In the genomic region with DNA sequence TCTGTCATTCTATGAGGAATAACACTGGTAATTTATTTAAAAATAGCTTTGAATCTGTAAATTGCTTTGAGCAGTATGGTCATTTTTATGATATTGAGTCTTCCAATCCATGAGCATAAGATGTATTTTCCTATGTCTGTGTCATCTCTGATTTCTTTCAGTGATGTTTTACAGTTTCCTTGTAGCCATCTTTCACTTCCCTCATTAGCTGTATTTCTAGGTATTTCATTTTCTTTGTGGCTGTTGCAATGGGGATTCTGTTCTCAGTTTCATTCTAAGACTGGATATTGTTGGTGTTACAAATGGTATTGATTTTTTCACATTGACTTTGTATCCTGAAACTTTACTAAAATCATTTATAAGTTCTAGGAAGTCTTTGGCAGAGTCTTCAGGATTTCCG, we compare ENCODE assay signal across 24 cellular contexts.
"Had no signal": no experiment of that assay in that cellular context is flagged by ENCODE, and none has a peak within 500 bp of the region (broad histone marks: within the 10 kb centered on the region; RNA-seq: fewer than 3 reads in every experiment).

No MANE protein-coding gene starts in this region.

- H3K4me3 Mint-ChIP-seq: activated T-cell treated with anti-CD3 and anti-CD28 coated beads, Interleukin-2, amount 50 U/mL, for 24 hours; effector memory CD8-positive, alpha-beta T cell; nephron had no signal

- H3K9me3 ChIP-seq: gastroesophageal sphincter, tibial nerve had no signal

- H3K27ac ChIP-seq: brain microvascular endothelial cell, gastroesophageal sphincter, hepatocyte, tibial nerve, WERI-Rb-1 had no signal

- H3K27me3 Mint-ChIP-seq: activated T-cell treated with anti-CD3 and anti-CD28 coated beads, Interleukin-2, amount 50 U/mL, for 24 hours had no signal

- H3K27me3 ChIP-seq: brain microvascular endothelial cell, gastroesophageal sphincter, hepatocyte, tibial nerve had no signal

- H3K4me1 ChIP-seq: gastroesophageal sphincter, tibial nerve had no signal

- H3K4me3 ChIP-seq: gastroesophageal sphincter, hepatocyte, tibial nerve had no signal

- ATAC-seq: activated CD4-positive, CD25-positive, alpha-beta regulatory T cell treated with anti-CD3 and anti-CD28 coated beads, Interleukin-2, amount 50 U/mL, for 24 hours; effector memory CD8-positive, alpha-beta T cell; gastroesophageal sphincter; left cardiac atrium; left ventricle myocardium superior; right cardiac atrium had no signal

- H3K9me3 Mint-ChIP-seq: activated T-cell treated with anti-CD3 and anti-CD28 coated beads, Interleukin-2, amount 50 U/mL, for 24 hours; effector memory CD8-positive, alpha-beta T cell; nephron had no signal

- H3K4me1 Mint-ChIP-seq: nephron had no signal

- H3K36me3 ChIP-seq: brain microvascular endothelial cell, gastroesophageal sphincter, tibial nerve, WERI-Rb-1 had no signal

- DNase-seq: activated CD4-positive, alpha-beta T cell treated with anti-CD3 and anti-CD28 coated beads for 48 hours; activated CD4-positive, alpha-beta T cell treated with anti-CD3 and anti-CD28 coated beads, Interleukin-2, amount 50 U/mL, for 48 hours; activated CD8-positive, alpha-beta memory T cell treated with anti-CD3 and anti-CD28 coated beads, Interleukin-2, amount 50 U/mL, for 48 hours; activated gamma-delta T cell treated with Interleukin-2 at 50 U/mL for 16 hours; activated naive CD4-positive, alpha-beta T cell treated with anti-CD3 and anti-CD28 coated beads, Interleukin-2, amount 50 U/mL, for 16 hours; activated T-cell treated with anti-CD3 and anti-CD28 coated beads, Interleukin-2, amount 50 U/mL, for 24 hours; amniotic stem cell; brain microvascular endothelial cell; caudate nucleus; cortex of kidney; effector memory CD8-positive, alpha-beta T cell; left cardiac atrium; left ventricle myocardium superior; posterior cingulate gyrus; right cardiac atrium; stimulated activated CD4-positive, alpha-beta T cell treated with anti-CD3 and anti-CD28 coated beads, Interleukin-15, amount 100 ng/mL, for 24 hours; stimulated activated CD4-positive, alpha-beta T cell treated with anti-CD3 and anti-CD28 coated beads, Interleukin-2, amount 100 ng/mL, for 24 hours; stimulated activated naive CD4-positive, alpha-beta T cell treated with Interleukin-2 at 50 U/mL for 16 hours; WERI-Rb-1 had no signal

- H3K27ac Mint-ChIP-seq: activated T-cell treated with anti-CD3 and anti-CD28 coated beads, Interleukin-2, amount 50 U/mL, for 24 hours; nephron had no signal
